Comparison of ENCODE assay signal across 21 cellular contexts in genomic region chr2:37319754-37320609, GRCh38. TPM values are rescaled to one million over a fixed set of nuclear protein-coding genes. Genes with fewer than 3 reads are reported as not detected.
A peak's percentile ranks its signal among the peaks of the same experiment; 100 is the strongest.
DNase-seq lines count a peak whose midpoint lies in the region; ATAC-seq and TF ChIP-seq lines count a peak whose summit lies in the region.
"Had no signal": no experiment of that assay in that cellular context is flagged by ENCODE, and none has a peak within 500 bp of the region (broad histone marks: within the 10 kb centered on the region; RNA-seq: fewer than 3 reads in every experiment).

No MANE protein-coding gene starts in this region.

- H3K27me3 ChIP-seq in CD4-positive, alpha-beta T cell (ENCODE audit: control insufficient read depth, insufficient read depth, low read length) = no peaks in the 10 kb centered on the region
- H3K27me3 ChIP-seq in KMS-11 (ENCODE audit: insufficient read depth, low read depth) = no peaks in the 10 kb centered on the region

- no peak for TF ChIP-seq CTCF in CD4-positive, alpha-beta T cell (IDR thresholded peaks at IDR 0.05)
- no peak for TF ChIP-seq CTCF in KMS-11 (conservative IDR thresholded peaks at IDR 0.05; ENCODE audit: low read depth, low read length)

- H3K27ac ChIP-seq in CD4-positive, alpha-beta T cell (ENCODE audit: low read depth, low read length) = no peak overlapping the region
- H3K27ac ChIP-seq in KMS-11 = peak overlapping the region; percentile 96
- peak overlapping the region; percentile 29; the same call in 1 of the 2 replicates for H3K27ac ChIP-seq in SK-N-MC

- peak overlapping the region; percentile 98 for H3K9ac ChIP-seq in KMS-11
- H3K9ac ChIP-seq in SK-N-MC (ENCODE audit: insufficient read length) = no peak overlapping the region

- intact Hi-C loops in CD4-positive, alpha-beta T cell (cut with DNase I, micrococcal nuclease) = loop anchor here in 1 of 2 experiments (5.0 kb wide), 1 partner anchor 88 kb away; the partner anchor contains the start of genes CEBPZ and NDUFAF7

- no peaks in the 10 kb centered on the region for H3K9me3 Mint-ChIP-seq in CD4-positive, alpha-beta T cell
- no peaks in the 10 kb centered on the region for H3K9me3 Mint-ChIP-seq in naive B cell
- H3K9me3 Mint-ChIP-seq: CD4-positive, alpha-beta memory T cell; GM23338 had no signal

- peak overlapping the region; percentile 27 for H3K4me3 Mint-ChIP-seq in CD4-positive, alpha-beta T cell
- no peak overlapping the region for H3K4me3 Mint-ChIP-seq in naive B cell
- H3K4me3 Mint-ChIP-seq: GM23338 had no signal

- no peak overlapping the region for H3K27ac Mint-ChIP-seq in CD4-positive, alpha-beta T cell
- H3K27ac Mint-ChIP-seq in naive B cell = peak overlapping the region in 4 of 6 donors; percentile 10 to 63 (median 38)
- H3K27ac Mint-ChIP-seq: CD4-positive, alpha-beta memory T cell; GM23338 had no signal

- no peaks in the 10 kb centered on the region for H3K4me1 ChIP-seq in KMS-11 (ENCODE audit: low read depth, poor library complexity, severe bottlenecking)

- H3K36me3 ChIP-seq in KMS-11 (ENCODE audit: insufficient read depth) = peaks cover 70% of the 10 kb centered on the region
- H3K36me3 ChIP-seq in SK-N-MC (ENCODE audit: insufficient read depth, low read length) = peaks cover 60% of the 10 kb centered on the region

- no peak for DNase-seq in CD4-positive, alpha-beta T cell
- DNase-seq in SK-N-MC (ENCODE audit: low read depth, low spot score) = no peak
- DNase-seq in naive B cell = no peak
- DNase-seq in activated T-cell treated with anti-CD3 and anti-CD28 coated beads, Interleukin-2, amount 50 U/mL, for 1 hour = no peak
- no peak for DNase-seq in stimulated activated CD4-positive, alpha-beta T cell treated with anti-CD3 and anti-CD28 coated beads, Interleukin-4, amount 100 ng/mL, for 24 hours
- no peak for DNase-seq in NCI-H2171 treated with DMSO at 0.1 percent for 48 hours (lab: John Stamatoyannopoulos, UW)
- DNase-seq: CD4-positive, alpha-beta memory T cell; DMS153; EL; HCEC 1CT; KBM-7; NCI-H1092; NCI-H146; NCI-H2029 treated with DMSO at 0.1 percent for 48 hours; NCI-H446 treated with DMSO at 0.1 percent for 48 hours; NCI-H69; NK-92 treated with Interleukin-12 subunit alpha and Interleukin-12 subunit beta, amount 100 ng/mL, for 24 hours; RPMI8226; SHP77 treated with DMSO at 0.1 percent for 48 hours had no signal

- peaks cover 40% of the 10 kb centered on the region for H3K36me3 Mint-ChIP-seq in CD4-positive, alpha-beta T cell (ENCODE audit: low read depth)
- H3K36me3 Mint-ChIP-seq in naive B cell = peaks cover 0 to 6% of the 10 kb centered on the region in 2 donors

- no peak for ATAC-seq in CD4-positive, alpha-beta T cell (ENCODE audit: poor library complexity)
- no peak for ATAC-seq in naive B cell (ENCODE audit: low read depth in 2 of 2)
- ATAC-seq: GM23338 had no signal

- CTCF ChIA-PET in CD4-positive, alpha-beta T cell (lab: Charles Lee) = interaction anchor here (1.2 kb wide), 1 partner anchor 21 kb away, joined by 3 read pairs; no protein-coding TSS in a partner anchor

- H3K9me3 ChIP-seq in CD4-positive, alpha-beta T cell (ENCODE audit: control insufficient read depth, low read length) = no peaks in the 10 kb centered on the region
- H3K9me3 ChIP-seq in SK-N-MC (ENCODE audit: low read depth, low read length) = no peaks in the 10 kb centered on the region

- peaks cover 93% of the 10 kb centered on the region for H3K79me2 ChIP-seq in KMS-11 (ENCODE audit: insufficient read depth, low read depth)

- POLR2A ChIA-PET in CD4-positive, alpha-beta T cell (lab: Charles Lee) = interaction anchor here (0.6 to 1.2 kb wide), 2 partner anchors 9 to 329 kb away, joined by 4 read pairs; no protein-coding TSS in a partner anchor

- H4K20me1 ChIP-seq in KMS-11 (ENCODE audit: insufficient read depth) = no peaks in the 10 kb centered on the region

- H3K4me3 ChIP-seq in KMS-11 (IDR thresholded peaks at IDR 0.05; ENCODE audit: insufficient read depth, low read depth, low read length) (peak overlapping the region; percentile 80), SK-N-MC (no peak overlapping the region)
- H3K4me3 ChIP-seq: GM23338 had no signal

- H3K27me3 Mint-ChIP-seq in CD4-positive, alpha-beta T cell = peaks cover 4% of the 10 kb centered on the region
- no peaks in the 10 kb centered on the region for H3K27me3 Mint-ChIP-seq in naive B cell

- H3K4me2 ChIP-seq in KMS-11 = peak overlapping the region; percentile 95
- H3K4me2 ChIP-seq: GM23338 had no signal

- H3K4me1 Mint-ChIP-seq in CD4-positive, alpha-beta T cell (ENCODE audit: low read depth) = peaks cover 75% of the 10 kb centered on the region
- peaks cover 44 to 82% (median 60%) of the 10 kb centered on the region in 3 donors for H3K4me1 Mint-ChIP-seq in naive B cell

- H2AFZ ChIP-seq in KMS-11 (ENCODE audit: low read depth) = no peak overlapping the region
- H2AFZ ChIP-seq: GM23338 had no signal

RNA-seq across cellular contexts. Expression of gene PRKD3, which starts 4.7 kb away (rescaled TPM):
- 10 to 100 TPM; 40.5 to 44.1 TPM for total RNA-seq in CD4-positive, alpha-beta T cell
- 10 to 100 TPM; 47.1 to 65.5 (median 54.0) TPM for polyA plus RNA-seq in naive B cell (ENCODE audit: low read depth in 6 of 6)

RNA-seq across cellular contexts. Expression of gene QPCT, which starts 24.4 kb away (rescaled TPM):
- total RNA-seq in CD4-positive, alpha-beta T cell = under 1 TPM; 0.53 to 0.71 TPM
- polyA plus RNA-seq in naive B cell (ENCODE audit: low read depth in 6 of 6) = 1 to 10 TPM in 3 of 6 donors, under 1 TPM in 3; 0.14 to 1.8 (median 1.1) TPM
